Comparison of ENCODE assay signal across 13 cellular contexts in genomic region chr20:31836853-31837608, GRCh38. TPM values are rescaled to one million over a fixed set of nuclear protein-coding genes. Genes with fewer than 3 reads are reported as not detected.
DNase-seq lines count a peak whose midpoint lies in the region; FAIRE-seq and TF ChIP-seq lines count a peak whose summit lies in the region.
"Had no signal": no experiment of that assay in that cellular context is flagged by ENCODE, and none has a peak within 500 bp of the region (broad histone marks: within the 10 kb centered on the region; RNA-seq: fewer than 3 reads in every experiment).

No MANE protein-coding gene starts in this region.

- no peak overlapping the region for H3K14ac ChIP-seq in H1 (ENCODE audit: insufficient read length)

- H3K27ac Mint-ChIP-seq in activated CD4-positive, alpha-beta T cell treated with anti-CD3 and anti-CD28 coated beads, Interleukin-2, amount 10 ng/mL, durations not matched to agents 7 days and 5 days: no peak overlapping the region

- no peaks in the 10 kb centered on the region for H3K9me3 ChIP-seq in H1 (ENCODE audit: insufficient read depth in 2 of 2, low read depth in 1 of 2, low read length in 1 of 2)
- no peaks in the 10 kb centered on the region for H3K9me3 ChIP-seq in sigmoid colon
- H3K9me3 ChIP-seq: stomach had no signal

- no peak overlapping the region for H3K9ac ChIP-seq in H1 (replicated peaks in 1 of 4; ENCODE audit: extremely low read depth in 1 of 4, low read depth in 3 of 4, low read length in 3 of 4)

- H3K4me2 ChIP-seq in H1 (ENCODE audit: insufficient read depth in 1 of 2, low read depth in 2 of 2, low read length in 2 of 2): no peak overlapping the region

- H3K23me2 ChIP-seq in H1 (ENCODE audit: low read depth, low read length): no peaks in the 10 kb centered on the region

- no peaks in the 10 kb centered on the region for H3K79me2 ChIP-seq in H1 (ENCODE audit: control insufficient read depth in 1 of 2, insufficient read depth in 2 of 2, low read length in 2 of 2)

- H3K36me3 ChIP-seq in H7 (replicated peaks; ENCODE audit: control insufficient read depth, insufficient read depth, low read length) (no peaks in the 10 kb centered on the region), H1 (ENCODE audit: control insufficient read depth in 2 of 4, insufficient read depth in 4 of 4, low read length in 3 of 4) (no peaks in the 10 kb centered on the region), sigmoid colon (no peaks in the 10 kb centered on the region)
- H3K36me3 ChIP-seq: stomach had no signal

- no peak overlapping the region for H3K4me3 Mint-ChIP-seq in activated CD4-positive, alpha-beta T cell treated with anti-CD3 and anti-CD28 coated beads, Interleukin-2, amount 10 ng/mL, durations not matched to agents 7 days and 5 days
- H3K4me3 Mint-ChIP-seq: neural crest cell had no signal

- H2BK20ac ChIP-seq in H1 (ENCODE audit: low read length): no peak overlapping the region

- 0 out of 2 replicates have a peak overlapping the region, but pooled peaks have one; percentile 17 for H4K8ac ChIP-seq in H1 (ENCODE audit: extremely low read depth, insufficient read depth, low read length)

- H3K56ac ChIP-seq in H1 (replicated peaks; ENCODE audit: insufficient read length, low read depth, low read length): no peak overlapping the region

- 89% methylated on average over 5 of the region's 5 CpGs; no CpG with 5 or more reads in 1 of the 2 experiments for WGBS in H1 (ENCODE audit: extremely low coverage in 1 of 2, insufficient coverage in 1 of 2, insufficient read length in 1 of 2, insufficient replicate concordance in 2 of 2, low coverage in 1 of 2, low lambda C conversion rate in 2 of 2, missing lambda C conversion rate in 1 of 2), 2 experiments
- 78 to 79% methylated on average over 5 of the region's 5 CpGs for WGBS in sigmoid colon, 2 donors

- peak; percentile 43 for DNase-seq in H7
- DNase-seq in NCI-H226: peak; percentile 5
- DNase-seq in H1 (ENCODE audit: low read depth in 1 of 2, low spot score in 2 of 2): no peak
- peak; percentile 44 for DNase-seq in sigmoid colon
- no peak for DNase-seq in middle frontal gyrus (ENCODE audit: extremely low spot score, low spot score)
- no peak for DNase-seq in iPS-NIHi7 (ENCODE audit: extremely low spot score)
- DNase-seq in activated CD4-positive, alpha-beta T cell treated with anti-CD3 and anti-CD28 coated beads, Interleukin-2, amount 10 ng/mL, durations not matched to agents 7 days and 5 days: no peak
- no peak for DNase-seq in NCI-H2196 treated with DMSO at 0.1 percent for 48 hours (lab: John Stamatoyannopoulos, UW; ENCODE audit: unreplicated experiment)
- DNase-seq: activated CD8-positive, alpha-beta memory T cell treated with anti-CD3 and anti-CD28 coated beads, Interleukin-2, amount 50 U/mL, for 48 hours; CD8-positive, alpha-beta memory T cell had no signal

- TF ChIP-seq CTCF in H1 (IDR thresholded peaks at IDR 0.05; ENCODE audit: control extremely low read depth in 1 of 3, insufficient read depth in 1 of 3, low read depth in 1 of 3, low read length in 3 of 3) (no peak), sigmoid colon (IDR thresholded peaks at IDR 0.05) (no peak)

- no peak overlapping the region for H3K23ac ChIP-seq in H1 (ENCODE audit: insufficient read length)

- H2BK12ac ChIP-seq in H1 (ENCODE audit: low read depth, low read length): no peak overlapping the region

- no peak overlapping the region for H2BK120ac ChIP-seq in H1 (replicated peaks; ENCODE audit: low read depth, low read length)

- TF ChIP-seq EP300 in H1 (IDR thresholded peaks at IDR 0.05; ENCODE audit: borderline replicate concordance in 1 of 2, low read depth in 2 of 2, low read length in 2 of 2): no peak
- no peak for TF ChIP-seq EP300 in sigmoid colon (IDR thresholded peaks at IDR 0.05)

- no peak for TF ChIP-seq POLR2A in H1 (IDR thresholded peaks at IDR 0.05; ENCODE audit: control extremely low read depth in 1 of 2, low read depth in 2 of 2, low read length in 2 of 2)
- no peak for TF ChIP-seq POLR2A in sigmoid colon (IDR thresholded peaks at IDR 0.05)

- no peaks in the 10 kb centered on the region for H3K27me3 ChIP-seq in H7 (ENCODE audit: control insufficient read depth, insufficient read depth, low read length)
- no peaks in the 10 kb centered on the region for H3K27me3 ChIP-seq in H1 (replicated peaks in 1 of 4; ENCODE audit: control insufficient read depth in 3 of 4, extremely low read depth in 1 of 4, insufficient read depth in 3 of 4, low read length in 3 of 4)
- H3K27me3 ChIP-seq in sigmoid colon: peaks cover 0 to 9% (median 0%) of the 10 kb centered on the region in 3 donors

- CTCF ChIA-PET in H1 (lab: Charles Lee; ENCODE audit: partially characterized antibody): interaction anchor here (0.8 to 7.3 kb wide), 11 partner anchors 13 to 199 kb away, joined by 3 to 111 read pairs (median 4); partner anchors contain the start of gene PDRG1
- CTCF ChIA-PET in activated CD4-positive, alpha-beta T cell treated with anti-CD3 and anti-CD28 coated beads, Interleukin-2, amount 10 ng/mL, durations not matched to agents 7 days and 5 days (lab: Charles Lee): interaction anchor here (0.6 to 4.7 kb wide), 10 partner anchors 10 to 115 kb away, joined by 3 to 18 read pairs (median 3); partner anchors contain the start of gene PDRG1

- no peak for FAIRE-seq in H1 (lab: Jason Lieb, UNC)

- H3K9me3 Mint-ChIP-seq in activated CD4-positive, alpha-beta T cell treated with anti-CD3 and anti-CD28 coated beads, Interleukin-2, amount 10 ng/mL, durations not matched to agents 7 days and 5 days: no peaks in the 10 kb centered on the region
- H3K9me3 Mint-ChIP-seq: CD8-positive, alpha-beta memory T cell; neural crest cell had no signal

- no peak overlapping the region for H4K91ac ChIP-seq in H1 (replicated peaks; ENCODE audit: insufficient read length, low read length)

- H3K4me1 Mint-ChIP-seq in activated CD4-positive, alpha-beta T cell treated with anti-CD3 and anti-CD28 coated beads, Interleukin-2, amount 10 ng/mL, durations not matched to agents 7 days and 5 days: peaks cover 14% of the 10 kb centered on the region

- TF ChIP-seq RAD21 in H1 (IDR thresholded peaks at IDR 0.05 in 1 of 2, conservative IDR thresholded peaks at IDR 0.05 in 1 of 2; ENCODE audit: low read depth in 2 of 2, low read length in 2 of 2): no peak

- POLR2A ChIA-PET in H1 (lab: Charles Lee; ENCODE audit: partially characterized antibody): no interaction called here
- POLR2A ChIA-PET in activated CD4-positive, alpha-beta T cell treated with anti-CD3 and anti-CD28 coated beads, Interleukin-2, amount 10 ng/mL, durations not matched to agents 7 days and 5 days (lab: Charles Lee): no interaction called here

- H3K4me3 ChIP-seq in H7 (ENCODE audit: insufficient read depth, low read depth, low read length): no peak overlapping the region
- no peak overlapping the region for H3K4me3 ChIP-seq in H1 (ENCODE audit: extremely low read depth in 1 of 4, insufficient read depth in 2 of 4, low read depth in 3 of 4, low read length in 4 of 4)
- H3K4me3 ChIP-seq in sigmoid colon: no peak overlapping the region
- H3K4me3 ChIP-seq: skin epidermis, stomach had no signal

- no peak overlapping the region for H3K18ac ChIP-seq in H1 (ENCODE audit: extremely low read depth, low read length)

- intact Hi-C loops in sigmoid colon (cut with DNase I): no loop called here

- H2AK5ac ChIP-seq in H1 (ENCODE audit: low read depth, low read length): no peak overlapping the region

- H3K27ac ChIP-seq in H1 (ENCODE audit: low read depth, low read length) (no peak overlapping the region), sigmoid colon (no peak overlapping the region)

- H4K5ac ChIP-seq in H1 (ENCODE audit: insufficient read length, low read depth, low read length): no peak overlapping the region

- no peaks in the 10 kb centered on the region for H3K36me3 Mint-ChIP-seq in activated CD4-positive, alpha-beta T cell treated with anti-CD3 and anti-CD28 coated beads, Interleukin-2, amount 10 ng/mL, durations not matched to agents 7 days and 5 days (ENCODE audit: low read depth)
- H3K36me3 Mint-ChIP-seq: CD8-positive, alpha-beta memory T cell had no signal

- H4K20me1 ChIP-seq in H1 (replicated peaks in 1 of 2; ENCODE audit: control insufficient read depth in 1 of 2, insufficient read depth in 2 of 2, low read length in 2 of 2): no peaks in the 10 kb centered on the region

- no peak overlapping the region for H3K4ac ChIP-seq in H1 (replicated peaks; ENCODE audit: insufficient read length, low read depth, low read length)

- no peak overlapping the region for H2BK15ac ChIP-seq in H1 (ENCODE audit: low read length)

- H3K4me1 ChIP-seq in H1 (replicated peaks in 1 of 4; ENCODE audit: control insufficient read depth in 3 of 4, insufficient read depth in 4 of 4, low read length in 3 of 4) (peaks cover 0 to 24% (median 21%) of the 10 kb centered on the region in 4 experiments; a peak in 6 of 7 replicates), sigmoid colon (peaks cover 0 to 17% (median 12%) of the 10 kb centered on the region in 4 donors)

- no peaks in the 10 kb centered on the region for H3K27me3 Mint-ChIP-seq in activated CD4-positive, alpha-beta T cell treated with anti-CD3 and anti-CD28 coated beads, Interleukin-2, amount 10 ng/mL, durations not matched to agents 7 days and 5 days
- H3K27me3 Mint-ChIP-seq: CD8-positive, alpha-beta memory T cell had no signal

- no peaks in the 10 kb centered on the region for H3K79me1 ChIP-seq in H1 (ENCODE audit: low read depth, low read length)

- no peak overlapping the region for H2AFZ ChIP-seq in H1 (ENCODE audit: low read length)

- no peak overlapping the region for H2BK5ac ChIP-seq in H1 (ENCODE audit: low read depth, low read length)

RNA-seq across cellular contexts. Expression of gene FOXS1, which starts 8.4 kb away (rescaled TPM):
- 0.38 TPM in 1 of 2 replicates, not detected in the other for total RNA-seq in H7 (2014; rRNA removed; shearing (Covaris generic))
- total RNA-seq in H1 (2021; fragmentation: NEBNext Ultra II Directional; extraction: Animal tissue kit (Norgen Biotek cat#: 25700)): not detected in 2 replicates
- polyA plus RNA-seq in H1 (2011; rRNA removed) (0.45 and 0.47 TPM in 2 replicates), sigmoid colon (under 1 TPM in 2 of 3 donors, not detected in 1; 0.60 to 0.66 TPM)
- 0.36 TPM for polyA plus RNA-seq in H1 (2011; cell fraction: cytosol; rRNA removed)
- polyA plus RNA-seq in H1 (2011; cell fraction: nucleus; rRNA removed): 0.43 TPM
- 0.13 to 0.28 TPM in 2 of 4 replicates, not detected in the others for polyA plus RNA-seq in H1 (2012, experiment 1 of 2)
- polyA plus RNA-seq in H1 (2012, experiment 2 of 2): 0.26 TPM
- polyA plus RNA-seq in H1 (2013, experiment 1 of 2): 0.12 TPM
- polyA plus RNA-seq in H1 (2013, experiment 2 of 2): 0.20 TPM
- not detected in 2 replicates for polyA minus RNA-seq in H1 (2011; rRNA and poly(A)+ RNA removed)
- not detected for polyA minus RNA-seq in H1 (2011; cell fraction: cytosol; rRNA and poly(A)+ RNA removed)
- polyA minus RNA-seq in H1 (2011; cell fraction: nucleus; rRNA and poly(A)+ RNA removed): 1.00 TPM
- not detected for total RNA-seq in sigmoid colon
- not detected for total RNA-seq in activated CD4-positive, alpha-beta T cell treated with anti-CD3 and anti-CD28 coated beads, Interleukin-2, amount 10 ng/mL, durations not matched to agents 7 days and 5 days
- total RNA-seq: CD8-positive, alpha-beta memory T cell; neural crest cell had no signal
- polyA plus RNA-seq: CD8-positive, alpha-beta memory T cell had no signal

RNA-seq across cellular contexts. Expression of gene MYLK2, which starts 17.9 kb away (rescaled TPM):
- 0.21 TPM in 1 of 2 replicates, not detected in the other for total RNA-seq in H7 (2014; rRNA removed; shearing (Covaris generic))
- total RNA-seq in H1 (2021; fragmentation: NEBNext Ultra II Directional; extraction: Animal tissue kit (Norgen Biotek cat#: 25700)): 0.22 TPM in 1 of 2 replicates, not detected in the other
- polyA plus RNA-seq in H1 (2011; rRNA removed): 0.26 and 0.27 TPM in 2 replicates
- 0.36 TPM for polyA plus RNA-seq in H1 (2011; cell fraction: cytosol; rRNA removed)
- 0.73 TPM for polyA plus RNA-seq in H1 (2011; cell fraction: nucleus; rRNA removed)
- 0.21 to 0.41 TPM (median 0.23 TPM) in 4 replicates for polyA plus RNA-seq in H1 (2012, experiment 1 of 2)
- 0.13 TPM for polyA plus RNA-seq in H1 (2012, experiment 2 of 2)
- polyA plus RNA-seq in H1 (2013, experiment 1 of 2): 0.20 TPM
- 0.22 TPM for polyA plus RNA-seq in H1 (2013, experiment 2 of 2)
- 0.09 and 0.32 TPM in 2 replicates for polyA minus RNA-seq in H1 (2011; rRNA and poly(A)+ RNA removed)
- not detected for polyA minus RNA-seq in H1 (2011; cell fraction: cytosol; rRNA and poly(A)+ RNA removed)
- polyA minus RNA-seq in H1 (2011; cell fraction: nucleus; rRNA and poly(A)+ RNA removed): 0.40 TPM
- total RNA-seq in sigmoid colon: under 1 TPM in 2 of 4 donors, not detected in 2; 0.16 to 0.81 TPM
- under 1 TPM in 1 of 3 donors, not detected in 2; 0.39 TPM for polyA plus RNA-seq in sigmoid colon
- total RNA-seq in activated CD4-positive, alpha-beta T cell treated with anti-CD3 and anti-CD28 coated beads, Interleukin-2, amount 10 ng/mL, durations not matched to agents 7 days and 5 days: under 1 TPM; 0.52 to 0.87 TPM
- polyA plus RNA-seq: CD8-positive, alpha-beta memory T cell had no signal

RNA-seq across cellular contexts. Expression of gene DUSP15, which starts 33.3 kb away (rescaled TPM):
- total RNA-seq in H7 (2014; rRNA removed; shearing (Covaris generic)): 1.5 and 2.5 TPM in 2 replicates
- 0.91 and 1.0 TPM in 2 replicates for total RNA-seq in H1 (2021; fragmentation: NEBNext Ultra II Directional; extraction: Animal tissue kit (Norgen Biotek cat#: 25700))
- polyA plus RNA-seq in H1 (2011; rRNA removed): 3.2 and 6.0 TPM in 2 replicates
- 3.9 TPM for polyA plus RNA-seq in H1 (2011; cell fraction: cytosol; rRNA removed)
- polyA plus RNA-seq in H1 (2011; cell fraction: nucleus; rRNA removed): 4.7 TPM
- 0.77 to 3.2 TPM (median 2.8 TPM) in 4 replicates for polyA plus RNA-seq in H1 (2012, experiment 1 of 2)
- 1.6 TPM for polyA plus RNA-seq in H1 (2012, experiment 2 of 2)
- polyA plus RNA-seq in H1 (2013, experiment 1 of 2): 0.87 TPM
- polyA plus RNA-seq in H1 (2013, experiment 2 of 2): 0.79 TPM
- polyA minus RNA-seq in H1 (2011; rRNA and poly(A)+ RNA removed): 0.39 and 1.1 TPM in 2 replicates
- 2.6 TPM for polyA minus RNA-seq in H1 (2011; cell fraction: cytosol; rRNA and poly(A)+ RNA removed)
- 5.4 TPM for polyA minus RNA-seq in H1 (2011; cell fraction: nucleus; rRNA and poly(A)+ RNA removed)
- total RNA-seq in sigmoid colon: 1 to 10 TPM in 3 of 4 donors, not detected in 1; 1.7 to 2.6 (median 2.0) TPM
- polyA plus RNA-seq in sigmoid colon: 1 to 10 TPM in 1 of 3 donors, under 1 TPM in 1, not detected in 1; 0.60 to 1.2 TPM
- total RNA-seq in activated CD4-positive, alpha-beta T cell treated with anti-CD3 and anti-CD28 coated beads, Interleukin-2, amount 10 ng/mL, durations not matched to agents 7 days and 5 days: not detected
- total RNA-seq: CD8-positive, alpha-beta memory T cell had no signal
- polyA plus RNA-seq: CD8-positive, alpha-beta memory T cell had no signal

RNA-seq across cellular contexts. Expression of gene TTLL9, which starts 33.4 kb away (rescaled TPM):
- 0.14 TPM in 1 of 2 replicates, not detected in the other for total RNA-seq in H7 (2014; rRNA removed; shearing (Covaris generic))
- total RNA-seq in H1 (2021; fragmentation: NEBNext Ultra II Directional; extraction: Animal tissue kit (Norgen Biotek cat#: 25700)): not detected in 2 replicates
- polyA plus RNA-seq in H1 (2011; rRNA removed): 0.06 and 0.19 TPM in 2 replicates
- polyA plus RNA-seq in H1 (2011; cell fraction: cytosol; rRNA removed): 0.10 TPM
- polyA plus RNA-seq in H1 (2011; cell fraction: nucleus; rRNA removed): 0.20 TPM
- 0.15 to 0.24 TPM (median 0.16 TPM) in 3 of 4 replicates, not detected in the other for polyA plus RNA-seq in H1 (2012, experiment 1 of 2)
- polyA plus RNA-seq in H1 (2012, experiment 2 of 2): not detected
- polyA plus RNA-seq in H1 (2013, experiment 1 of 2): not detected
- polyA plus RNA-seq in H1 (2013, experiment 2 of 2): 0.04 TPM
- polyA minus RNA-seq in H1 (2011; rRNA and poly(A)+ RNA removed): 0.20 TPM in 1 of 2 replicates, not detected in the other
- not detected for polyA minus RNA-seq in H1 (2011; cell fraction: cytosol; rRNA and poly(A)+ RNA removed)
- not detected for polyA minus RNA-seq in H1 (2011; cell fraction: nucleus; rRNA and poly(A)+ RNA removed)
- 1 to 10 TPM in 1 of 4 donors, not detected in 3; 1.1 TPM for total RNA-seq in sigmoid colon
- under 1 TPM in 1 of 3 donors, not detected in 2; 0.15 TPM for polyA plus RNA-seq in sigmoid colon
- not detected for total RNA-seq in activated CD4-positive, alpha-beta T cell treated with anti-CD3 and anti-CD28 coated beads, Interleukin-2, amount 10 ng/mL, durations not matched to agents 7 days and 5 days
- total RNA-seq: CD8-positive, alpha-beta memory T cell had no signal
- polyA plus RNA-seq: CD8-positive, alpha-beta memory T cell had no signal

Comparison
In these comparisons a context has a peak if more than half of its experiments do, and no peak if none do; other contexts are left out.
1. DNase-seq: peak in H7 (single experiment), NCI-H226 (single experiment) and sigmoid colon (single experiment); none in H1 (0 of 2), middle frontal gyrus (single experiment), iPS-NIHi7 (single experiment), activated CD4-positive, alpha-beta T cell treated with anti-CD3 and anti-CD28 coated beads, Interleukin-2, amount 10 ng/mL, durations not matched to agents 7 days and 5 days (single experiment) and NCI-H2196 treated with DMSO at 0.1 percent for 48 hours (single experiment).